27 cellular contexts compared by ENCODE assay signal in the genomic region with DNA sequence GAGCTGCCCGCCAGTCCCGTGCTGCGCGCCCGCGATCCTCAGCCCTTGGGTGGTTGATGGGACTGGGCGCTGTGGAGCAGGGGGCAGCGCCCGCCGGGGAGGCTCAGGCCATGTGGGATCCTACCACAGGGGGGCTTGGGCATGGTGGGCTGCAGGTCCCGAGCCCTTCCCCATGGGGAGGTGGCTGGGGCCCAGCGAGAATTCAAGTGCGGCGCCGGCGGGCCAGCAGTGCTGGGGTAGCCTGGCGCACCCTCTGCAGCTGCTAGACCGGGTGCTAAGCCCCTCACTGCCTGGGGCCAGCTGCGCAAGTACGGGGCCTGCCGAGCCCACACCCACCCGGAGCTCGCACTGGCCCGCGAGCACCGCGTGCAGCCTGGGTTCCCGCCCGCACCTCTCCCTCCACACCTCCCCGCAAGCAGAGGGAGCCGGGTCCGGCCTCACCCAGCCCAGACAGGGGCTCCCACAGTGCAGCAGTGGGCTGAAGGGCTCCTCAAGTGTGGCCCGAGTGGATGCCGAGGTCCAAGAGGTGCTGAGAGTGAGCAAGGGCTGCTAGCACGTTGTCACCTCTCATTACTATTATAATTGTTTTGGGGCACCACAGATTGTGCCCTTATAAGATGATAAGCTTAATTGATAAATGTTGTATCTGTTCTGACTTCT.
"Had no signal": no experiment of that assay in that cellular context is flagged by ENCODE, and none has a peak within 500 bp of the region (broad histone marks: within the 10 kb centered on the region; RNA-seq: fewer than 3 reads in every experiment).

No MANE protein-coding gene starts in this region.

- H3K27me3 ChIP-seq: adrenal gland, MG63 had no signal

- DNase-seq: activated CD4-positive, alpha-beta memory T cell treated with anti-CD3 and anti-CD28 coated beads, Interleukin-2, amount 10 ng/mL, durations not matched to agents 7 days and 5 days; activated CD4-positive, alpha-beta T cell treated with anti-CD3 and anti-CD28 coated beads for 36 hours; activated CD4-positive, alpha-beta T cell treated with anti-CD3 and anti-CD28 coated beads, Interleukin-2, amount 50 U/mL, for 1 hour; activated CD4-positive, CD25-positive, alpha-beta regulatory T cell; activated naive CD4-positive, alpha-beta T cell treated with anti-CD3 and anti-CD28 coated beads, Interleukin-2, amount 50 U/mL, for 16 hours; activated naive CD8-positive, alpha-beta T cell treated with anti-CD3 and anti-CD28 coated beads, Interleukin-2, amount 10 ng/mL, durations not matched to agents 7 days and 5 days; activated T-cell treated with anti-CD3 and anti-CD28 coated beads for 4 hours; activated T-cell treated with anti-CD3 and anti-CD28 coated beads, Interleukin-2, amount 50 U/mL, for 48 hours; adrenal gland; anterior cingulate cortex; MG63; MV-4-11; NCI-H1105 treated with DMSO at 0.1 percent for 48 hours; NCI-H1436 treated with DMSO at 0.1 percent for 48 hours; NCI-H187; NCI-H2081; NCI-H510A treated with DMSO at 0.1 percent for 48 hours; NCI-H69; NK-92 treated with Interleukin-12 subunit alpha and Interleukin-12 subunit beta, amount 100 ng/mL, for 24 hours; PC-3; T-cell; T1000 had no signal

- H3K36me3 Mint-ChIP-seq: T-cell had no signal

- ATAC-seq: activated CD4-positive, alpha-beta T cell treated with anti-CD3 and anti-CD28 coated beads for 36 hours; activated T-helper 17 cell treated with anti-CD3 and anti-CD28 coated beads, Interleukin-2, amount 50 U/mL, for 72 hours; PC-3; T-cell had no signal

- H3K4me1 ChIP-seq: adrenal gland had no signal

- H3K36me3 ChIP-seq: adrenal gland, MG63 had no signal

- H3K27ac Mint-ChIP-seq: activated CD4-positive, alpha-beta memory T cell treated with anti-CD3 and anti-CD28 coated beads, Interleukin-2, amount 10 ng/mL, durations not matched to agents 7 days and 5 days; activated CD4-positive, alpha-beta T cell treated with anti-CD3 and anti-CD28 coated beads for 36 hours; activated naive CD8-positive, alpha-beta T cell treated with anti-CD3 and anti-CD28 coated beads, Interleukin-2, amount 10 ng/mL, durations not matched to agents 7 days and 5 days; activated T-helper 17 cell treated with anti-CD3 and anti-CD28 coated beads, Interleukin-2, amount 50 U/mL, for 72 hours; T-cell had no signal

- FAIRE-seq: RCC 7860, TTC549 had no signal

- H3K4me1 Mint-ChIP-seq: activated CD4-positive, alpha-beta T cell treated with anti-CD3 and anti-CD28 coated beads for 36 hours; activated naive CD8-positive, alpha-beta T cell treated with anti-CD3 and anti-CD28 coated beads, Interleukin-2, amount 10 ng/mL, durations not matched to agents 7 days and 5 days; activated T-helper 17 cell treated with anti-CD3 and anti-CD28 coated beads, Interleukin-2, amount 50 U/mL, for 72 hours; T-cell had no signal

- H3K27me3 Mint-ChIP-seq: activated CD4-positive, alpha-beta memory T cell treated with anti-CD3 and anti-CD28 coated beads, Interleukin-2, amount 10 ng/mL, durations not matched to agents 7 days and 5 days; T-cell had no signal

- H3K9me3 ChIP-seq: adrenal gland had no signal

- H3K27ac ChIP-seq: adrenal gland, SK-N-MC, VCaP had no signal

- H3K4me3 ChIP-seq: adrenal gland, MG63, SK-N-MC had no signal

- H3K4me3 Mint-ChIP-seq: activated CD4-positive, alpha-beta memory T cell treated with anti-CD3 and anti-CD28 coated beads, Interleukin-2, amount 10 ng/mL, durations not matched to agents 7 days and 5 days; activated CD4-positive, alpha-beta T cell treated with anti-CD3 and anti-CD28 coated beads for 36 hours; activated naive CD8-positive, alpha-beta T cell treated with anti-CD3 and anti-CD28 coated beads, Interleukin-2, amount 10 ng/mL, durations not matched to agents 7 days and 5 days; activated T-helper 17 cell treated with anti-CD3 and anti-CD28 coated beads, Interleukin-2, amount 50 U/mL, for 72 hours; T-cell had no signal
